ENCODE assay signal across 21 cellular contexts in the genomic region with DNA sequence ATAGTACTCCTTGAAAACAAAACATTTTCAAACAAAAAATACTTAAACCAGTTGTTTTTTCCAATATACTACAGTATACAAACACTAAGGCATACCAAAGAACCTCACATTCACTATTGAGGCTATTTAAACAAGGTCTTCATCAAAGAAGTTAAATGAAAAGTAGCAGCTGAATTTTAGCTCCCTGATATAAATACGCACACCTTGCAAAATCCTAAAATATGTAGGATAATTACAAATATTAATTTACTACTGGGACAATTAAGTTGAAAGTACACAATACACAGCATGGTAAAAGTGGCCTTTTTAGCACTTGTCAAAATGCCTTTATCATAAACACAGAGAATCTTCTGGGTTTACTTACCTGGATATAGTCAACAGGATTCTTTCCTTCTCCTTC.
DNase-seq lines count a peak whose midpoint lies in the region; ATAC-seq, FAIRE-seq and TF ChIP-seq lines count a peak whose summit lies in the region.
"Had no signal": no experiment of that assay in that cellular context is flagged by ENCODE, and none has a peak within 500 bp of the region (broad histone marks: within the 10 kb centered on the region; RNA-seq: fewer than 3 reads in every experiment).

No MANE protein-coding gene starts in this region.

- H3K9me3 Mint-ChIP-seq in natural killer cell treated with Interleukin-12 subunit alpha and Interleukin-12 subunit beta and Interleukin-15 and Interleukin-18, amount 100 ng/mL, for 72 hours = no peaks in the 10 kb centered on the region
- H3K9me3 Mint-ChIP-seq: CD14-positive monocyte; CD4-positive, alpha-beta T cell; CD8-positive, alpha-beta T cell had no signal

- H4K20me1 ChIP-seq in HepG2 (ENCODE audit: insufficient read depth, low read length) (no peaks in the 10 kb centered on the region), IMR-90 (ENCODE audit: insufficient read depth, low read length) (no peaks in the 10 kb centered on the region), H1 (replicated peaks in 1 of 2; ENCODE audit: control insufficient read depth in 1 of 2, insufficient read depth in 2 of 2, low read length in 2 of 2) (no peaks in the 10 kb centered on the region)

- H2AFZ ChIP-seq in HepG2 (ENCODE audit: low read length) (no peak overlapping the region), IMR-90 (replicated peaks; ENCODE audit: low read length, poor library complexity) (no peak overlapping the region), H1 (ENCODE audit: low read length) (no peak overlapping the region)

- peaks cover 18 to 23% of the 10 kb centered on the region in 2 experiments for H3K79me1 ChIP-seq in IMR-90 (ENCODE audit: low read depth in 1 of 2, low read length in 2 of 2)
- H3K79me1 ChIP-seq in H1 (ENCODE audit: low read depth, low read length) = no peaks in the 10 kb centered on the region

- TF ChIP-seq CTCF in HepG2 (CRISPR knock-in tag; IDR thresholded peaks at IDR 0.05) = no peak
- TF ChIP-seq CTCF in right lobe of liver (IDR thresholded peaks at IDR 0.05) = no peak
- no peak for TF ChIP-seq CTCF in IMR-90 (conservative IDR thresholded peaks at IDR 0.05; ENCODE audit: low read depth, low read length)
- TF ChIP-seq CTCF in H1 (IDR thresholded peaks at IDR 0.05; ENCODE audit: control extremely low read depth in 1 of 3, insufficient read depth in 1 of 3, low read depth in 1 of 3, low read length in 3 of 3) = no peak

- no peak overlapping the region for H3K27ac Mint-ChIP-seq in natural killer cell treated with Interleukin-12 subunit alpha and Interleukin-12 subunit beta and Interleukin-15 and Interleukin-18, amount 100 ng/mL, for 72 hours
- H3K27ac Mint-ChIP-seq: CD14-positive monocyte; CD4-positive, alpha-beta T cell; CD8-positive, alpha-beta T cell had no signal

- no peak overlapping the region for H3K14ac ChIP-seq in IMR-90 (replicated peaks; ENCODE audit: low read depth, low read length)
- H3K14ac ChIP-seq in H1 (ENCODE audit: insufficient read length) = no peak overlapping the region

- H3K23me2 ChIP-seq in H1 (ENCODE audit: low read depth, low read length) = no peaks in the 10 kb centered on the region

- no peaks in the 10 kb centered on the region for H3K4me1 ChIP-seq in HepG2 (ENCODE audit: insufficient read depth, low read length)
- no peaks in the 10 kb centered on the region for H3K4me1 ChIP-seq in right lobe of liver
- H3K4me1 ChIP-seq in IMR-90 (ENCODE audit: control insufficient read depth, insufficient read depth, low read length) = no peaks in the 10 kb centered on the region
- H3K4me1 ChIP-seq in H1 (replicated peaks in 1 of 4; ENCODE audit: control insufficient read depth in 3 of 4, insufficient read depth in 4 of 4, low read length in 3 of 4) = no peaks in the 10 kb centered on the region
- H3K4me1 ChIP-seq: BE2C, BLaER1, Caco-2 had no signal

- H3K27me3 ChIP-seq in HepG2 (ENCODE audit: control insufficient read depth in 1 of 2, insufficient read depth in 2 of 2, low read length in 2 of 2) = no peaks in the 10 kb centered on the region
- no peaks in the 10 kb centered on the region for H3K27me3 ChIP-seq in right lobe of liver
- H3K27me3 ChIP-seq in IMR-90 (ENCODE audit: control insufficient read depth, insufficient read depth, low read length) = no peaks in the 10 kb centered on the region
- no peaks in the 10 kb centered on the region for H3K27me3 ChIP-seq in H1 (replicated peaks in 1 of 4; ENCODE audit: control insufficient read depth in 3 of 4, extremely low read depth in 1 of 4, insufficient read depth in 3 of 4, low read length in 3 of 4)
- H3K27me3 ChIP-seq: BE2C, BLaER1 had no signal

- H3K4me2 ChIP-seq in HepG2 (ENCODE audit: low read depth, low read length) (no peak overlapping the region), IMR-90 (ENCODE audit: low read depth, low read length) (no peak overlapping the region), H1 (ENCODE audit: insufficient read depth in 1 of 2, low read depth in 2 of 2, low read length in 2 of 2) (no peak overlapping the region)
- H3K4me2 ChIP-seq: BLaER1 had no signal

- H2BK120ac ChIP-seq in IMR-90 (ENCODE audit: low read depth, low read length) (no peak overlapping the region), H1 (replicated peaks; ENCODE audit: low read depth, low read length) (no peak overlapping the region)

- H3K27me3 Mint-ChIP-seq in natural killer cell treated with Interleukin-12 subunit alpha and Interleukin-12 subunit beta and Interleukin-15 and Interleukin-18, amount 100 ng/mL, for 72 hours = no peaks in the 10 kb centered on the region
- H3K27me3 Mint-ChIP-seq: CD4-positive, alpha-beta T cell had no signal

- FAIRE-seq in HepG2 (lab: Jason Lieb, UNC) (no peak), H1 (lab: Jason Lieb, UNC) (no peak)
- FAIRE-seq: D721Med, GM12891 had no signal

- no peak overlapping the region for H2BK5ac ChIP-seq in IMR-90 (ENCODE audit: low read depth, low read length, poor library complexity, severe bottlenecking)
- no peak overlapping the region for H2BK5ac ChIP-seq in H1 (ENCODE audit: low read depth, low read length)

- TF ChIP-seq POLR2A in HepG2 (IDR thresholded peaks at IDR 0.05; ENCODE audit: insufficient read depth in 1 of 2, low read depth in 2 of 2, low read length in 2 of 2) (no peak), right lobe of liver (IDR thresholded peaks at IDR 0.05) (no peak), IMR-90 (IDR thresholded peaks at IDR 0.05; ENCODE audit: low read depth, low read length) (no peak), H1 (IDR thresholded peaks at IDR 0.05; ENCODE audit: control extremely low read depth in 1 of 2, low read depth in 2 of 2, low read length in 2 of 2) (no peak)

- DNase-seq in HepG2 (ENCODE audit: low spot score) = no peak
- DNase-seq in right lobe of liver = no peak
- DNase-seq in IMR-90 = no peak
- DNase-seq in H1 (ENCODE audit: low read depth in 1 of 2, low spot score in 2 of 2) = no peak
- no peak for DNase-seq in activated gamma-delta T cell treated with Interleukin-2 at 50 U/mL for 16 hours
- DNase-seq in natural killer cell treated with Interleukin-12 subunit alpha and Interleukin-12 subunit beta and Interleukin-15 and Interleukin-18, amount 100 ng/mL, for 72 hours (ENCODE audit: low spot score) = no peak
- DNase-seq in stimulated activated naive CD8-positive, alpha-beta T cell treated with anti-CD3 and anti-CD28 coated beads, Interleukin-15, Interleukin-2, amounts not matched to agents 100 U/mL and 50 U/mL, for 24 hours = no peak
- DNase-seq: ACHN; BE2C; C1 segment of cervical spinal cord; Caco-2; Calu3; CD4-positive, alpha-beta T cell; CD8-positive, alpha-beta T cell; DMS79 treated with DMSO at 0.1 percent for 48 hours; GF-D8 had no signal

- H3K36me3 Mint-ChIP-seq in natural killer cell treated with Interleukin-12 subunit alpha and Interleukin-12 subunit beta and Interleukin-15 and Interleukin-18, amount 100 ng/mL, for 72 hours = peaks cover 17% of the 10 kb centered on the region

- no peaks in the 10 kb centered on the region; the same call in 1 of the 2 replicates for H3K9me1 ChIP-seq in IMR-90 (ENCODE audit: insufficient read depth, low read length)

- no peaks in the 10 kb centered on the region for H3K79me2 ChIP-seq in HepG2 (ENCODE audit: insufficient read depth, low read length)
- H3K79me2 ChIP-seq in H1 (ENCODE audit: control insufficient read depth in 1 of 2, insufficient read depth in 2 of 2, low read length in 2 of 2) = no peaks in the 10 kb centered on the region

- H3K4ac ChIP-seq in IMR-90 (ENCODE audit: low read depth, low read length) = no peak overlapping the region
- no peak overlapping the region for H3K4ac ChIP-seq in H1 (replicated peaks; ENCODE audit: insufficient read length, low read depth, low read length)

- dilution Hi-C loops in IMR-90 (cut with HindIII; ENCODE audit: low sequenced_read_pairs, unreplicated experiment) = no loop called here

- CTCF ChIA-PET in HepG2 (lab: Yijun Ruan, JAX; ENCODE audit: low intra/inter-chr PET ratio, low total read pairs) = no interaction called here
- CTCF ChIA-PET in IMR-90 (lab: Yijun Ruan, JAX) = interaction anchor here (0.5 to 0.6 kb wide), 2 partner anchors 126 to 1255 kb away, joined by 3 read pairs; no protein-coding TSS in a partner anchor
- CTCF ChIA-PET in H1 (lab: Charles Lee; ENCODE audit: partially characterized antibody) = interaction anchor here (0.6 to 1.1 kb wide), 2 partner anchors 73 to 133 kb away, joined by 3 read pairs; no protein-coding TSS in a partner anchor

- ATAC-seq in HepG2 (no peak), right lobe of liver (no peak), IMR-90 (ENCODE audit: low read depth) (no peak)
- ATAC-seq in natural killer cell treated with Interleukin-12 subunit alpha and Interleukin-12 subunit beta and Interleukin-15 and Interleukin-18, amount 100 ng/mL, for 72 hours = no peak
- ATAC-seq in stimulated activated naive CD8-positive, alpha-beta T cell treated with anti-CD3 and anti-CD28 coated beads, Interleukin-15, Interleukin-2, amounts not matched to agents 100 U/mL and 50 U/mL, for 24 hours = no peak
- ATAC-seq: CD8-positive, alpha-beta T cell had no signal

- in situ Hi-C loops in HepG2 (cut with HindIII; ENCODE audit: extremely low pct_ligation_motif_present, low pct_unique_long_range_greater_than_20kb) (no loop called here), IMR-90 (cut with MboI; ENCODE audit: low sequenced_read_pairs) (no loop called here)

- no peak overlapping the region for H2BK12ac ChIP-seq in H1 (ENCODE audit: low read depth, low read length)

- TF ChIP-seq EP300 in HepG2 (IDR thresholded peaks at IDR 0.05; ENCODE audit: low read depth in 2 of 2, low read length in 2 of 2) = no peak
- TF ChIP-seq EP300 in HepG2 (CRISPR knock-in tag; IDR thresholded peaks at IDR 0.05; ENCODE audit: borderline replicate concordance) = no peak
- TF ChIP-seq EP300 in H1 (IDR thresholded peaks at IDR 0.05; ENCODE audit: borderline replicate concordance in 1 of 2, low read depth in 2 of 2, low read length in 2 of 2) = no peak

- H3K23ac ChIP-seq in IMR-90 (ENCODE audit: low read depth, low read length) = no peak overlapping the region
- H3K23ac ChIP-seq in H1 (ENCODE audit: insufficient read length) = no peak overlapping the region

- no peak overlapping the region for H2BK15ac ChIP-seq in IMR-90 (ENCODE audit: low read depth, low read length)
- no peak overlapping the region for H2BK15ac ChIP-seq in H1 (ENCODE audit: low read length)

- H3K36me3 ChIP-seq in HepG2 (replicated peaks in 1 of 2; ENCODE audit: control insufficient read depth in 1 of 2, insufficient read depth in 2 of 2, low read length in 2 of 2) (peaks cover 12 to 51% of the 10 kb centered on the region in 2 experiments), right lobe of liver (peaks cover 0 to 37% (median 3%) of the 10 kb centered on the region in 4 donors), IMR-90 (ENCODE audit: control insufficient read depth, insufficient read depth, low read length) (peaks cover 15% of the 10 kb centered on the region), H1 (ENCODE audit: control insufficient read depth in 2 of 4, insufficient read depth in 4 of 4, low read length in 3 of 4) (peaks cover 0 to 41% (median 15%) of the 10 kb centered on the region in 4 experiments; a peak in 7 of 8 replicates)

- H4K8ac ChIP-seq in IMR-90 (ENCODE audit: low read depth in 2 of 2, low read length in 2 of 2) = no peak overlapping the region
- H4K8ac ChIP-seq in H1 (ENCODE audit: extremely low read depth, insufficient read depth, low read length) = no peak overlapping the region

- H2AK5ac ChIP-seq in IMR-90 (ENCODE audit: low read depth, low read length) = no peak overlapping the region
- H2AK5ac ChIP-seq in H1 (ENCODE audit: low read depth, low read length) = no peak overlapping the region

- H4K91ac ChIP-seq in IMR-90 (ENCODE audit: insufficient read depth, low read depth, low read length) (no peak overlapping the region), H1 (replicated peaks; ENCODE audit: insufficient read length, low read length) (no peak overlapping the region)

- intact Hi-C loops in HepG2 (cut with micrococcal nuclease; ENCODE audit: unreplicated experiment) = no loop called here
- intact Hi-C loops in right lobe of liver (cut with DNase I) = no loop called here
- intact Hi-C loops in IMR-90 (cut with micrococcal nuclease) = no loop called here

- H3K9ac ChIP-seq in HepG2 (ENCODE audit: insufficient read depth, low read depth, low read length) = no peak overlapping the region
- no peak overlapping the region for H3K9ac ChIP-seq in IMR-90 (ENCODE audit: low read depth, low read length)
- no peak overlapping the region for H3K9ac ChIP-seq in H1 (replicated peaks in 1 of 4; ENCODE audit: extremely low read depth in 1 of 4, low read depth in 3 of 4, low read length in 3 of 4)
- H3K9ac ChIP-seq: BLaER1 had no signal

- H3K27ac ChIP-seq in HepG2 (ENCODE audit: extremely low read length, insufficient read depth, low read length) = no peak overlapping the region
- H3K27ac ChIP-seq in right lobe of liver = no peak overlapping the region
- no peak overlapping the region for H3K27ac ChIP-seq in IMR-90 (ENCODE audit: insufficient read depth, low read length)
- no peak overlapping the region for H3K27ac ChIP-seq in H1 (ENCODE audit: low read depth, low read length)
- H3K27ac ChIP-seq: 22Rv1, BLaER1 had no signal

- H3K9me3 ChIP-seq in HepG2 (ENCODE audit: low read length) = no peaks in the 10 kb centered on the region
- H3K9me3 ChIP-seq in right lobe of liver = no peaks in the 10 kb centered on the region
- no peaks in the 10 kb centered on the region for H3K9me3 ChIP-seq in IMR-90 (ENCODE audit: control insufficient read depth, insufficient read depth, low read length)
- no peaks in the 10 kb centered on the region for H3K9me3 ChIP-seq in H1 (ENCODE audit: insufficient read depth in 2 of 2, low read depth in 1 of 2, low read length in 1 of 2)
- H3K9me3 ChIP-seq: BE2C, BLaER1, Caco-2 had no signal

- WGBS in HepG2 (ENCODE audit: low lambda C conversion rate) = 100% methylated on average over 1 of the region's 1 CpG
- WGBS in right lobe of liver (ENCODE audit: insufficient coverage, low coverage, low lambda C conversion rate, missing lambda C conversion rate) = 100% methylated on average over 1 of the region's 1 CpG
- WGBS in IMR-90 (ENCODE audit: extremely low coverage in 2 of 2, insufficient read length in 1 of 2), 2 experiments = no CpG with 5 or more reads among the region's 1 CpG
- 91% methylated on average over 1 of the region's 1 CpG; no CpG with 5 or more reads in 1 of the 2 experiments for WGBS in H1 (ENCODE audit: extremely low coverage in 1 of 2, insufficient coverage in 1 of 2, insufficient read length in 1 of 2, insufficient replicate concordance in 2 of 2, low coverage in 1 of 2, low lambda C conversion rate in 2 of 2, missing lambda C conversion rate in 1 of 2), 2 experiments

- POLR2A ChIA-PET in HepG2 (lab: Yijun Ruan, JAX) = no interaction called here
- POLR2A ChIA-PET in IMR-90 (lab: Charles Lee; ENCODE audit: unreplicated experiment) = interaction anchor here (0.6 kb wide), 1 partner anchor 146 kb away, joined by 3 read pairs; no protein-coding TSS in a partner anchor
- POLR2A ChIA-PET in H1 (lab: Charles Lee; ENCODE audit: partially characterized antibody) = no interaction called here

- H3K18ac ChIP-seq in IMR-90 (ENCODE audit: low read depth, low read length) = no peak overlapping the region
- H3K18ac ChIP-seq in H1 (ENCODE audit: extremely low read depth, low read length) = no peak overlapping the region

- BruUV-seq in HepG2 (replicated peaks; lab: Mats Ljungman, UMichigan) (no TSS peak), IMR-90 (replicated peaks; lab: Mats Ljungman, UMichigan) (no TSS peak)

- no peak overlapping the region for H3K4me3 Mint-ChIP-seq in natural killer cell treated with Interleukin-12 subunit alpha and Interleukin-12 subunit beta and Interleukin-15 and Interleukin-18, amount 100 ng/mL, for 72 hours
- H3K4me3 Mint-ChIP-seq: CD14-positive monocyte; CD4-positive, alpha-beta T cell; CD8-positive, alpha-beta T cell had no signal

- H3K4me3 ChIP-seq in HepG2 (replicated peaks in 1 of 3; ENCODE audit: insufficient read depth in 1 of 3, low read depth in 2 of 3, low read length in 3 of 3) = no peak overlapping the region
- no peak overlapping the region for H3K4me3 ChIP-seq in right lobe of liver
- no peak overlapping the region for H3K4me3 ChIP-seq in IMR-90 (ENCODE audit: insufficient read depth, low read depth, low read length)
- H3K4me3 ChIP-seq in H1 (ENCODE audit: extremely low read depth in 1 of 4, insufficient read depth in 2 of 4, low read depth in 3 of 4, low read length in 4 of 4) = no peak overlapping the region
- H3K4me3 ChIP-seq: BLaER1 had no signal

- no peak overlapping the region for H3K56ac ChIP-seq in IMR-90 (ENCODE audit: extremely low read depth, insufficient read depth, low read length)
- H3K56ac ChIP-seq in H1 (replicated peaks; ENCODE audit: insufficient read length, low read depth, low read length) = no peak overlapping the region

- no peak overlapping the region for H2AK9ac ChIP-seq in IMR-90 (replicated peaks; ENCODE audit: low read depth, low read length, poor library complexity)

- no peak for TF ChIP-seq RAD21 in HepG2 (CRISPR knock-in tag; IDR thresholded peaks at IDR 0.05)
- TF ChIP-seq RAD21 in IMR-90 (IDR thresholded peaks at IDR 0.05; ENCODE audit: low read length) = no peak
- no peak for TF ChIP-seq RAD21 in H1 (IDR thresholded peaks at IDR 0.05 in 1 of 2, conservative IDR thresholded peaks at IDR 0.05 in 1 of 2; ENCODE audit: low read depth in 2 of 2, low read length in 2 of 2)

- no peak overlapping the region for H4K5ac ChIP-seq in IMR-90 (ENCODE audit: low read depth, low read length)
- H4K5ac ChIP-seq in H1 (ENCODE audit: insufficient read length, low read depth, low read length) = no peak overlapping the region

- peaks cover 4 to 9% of the 10 kb centered on the region in 2 donors for H3K4me1 Mint-ChIP-seq in natural killer cell treated with Interleukin-12 subunit alpha and Interleukin-12 subunit beta and Interleukin-15 and Interleukin-18, amount 100 ng/mL, for 72 hours (ENCODE audit: low read depth in 2 of 2)

- H2BK20ac ChIP-seq in IMR-90 (ENCODE audit: low read depth, low read length) (no peak overlapping the region), H1 (ENCODE audit: low read length) (no peak overlapping the region)

Comparison
In these comparisons a context has a peak if more than half of its experiments do, and no peak if none do; other contexts are left out.
1. Of the 41 proteins assayed by ChIP-seq in both HepG2 and H1: peak only in HepG2: none; only in H1: none; in both: MAFK; in neither: 40.